In the genomic region with DNA sequence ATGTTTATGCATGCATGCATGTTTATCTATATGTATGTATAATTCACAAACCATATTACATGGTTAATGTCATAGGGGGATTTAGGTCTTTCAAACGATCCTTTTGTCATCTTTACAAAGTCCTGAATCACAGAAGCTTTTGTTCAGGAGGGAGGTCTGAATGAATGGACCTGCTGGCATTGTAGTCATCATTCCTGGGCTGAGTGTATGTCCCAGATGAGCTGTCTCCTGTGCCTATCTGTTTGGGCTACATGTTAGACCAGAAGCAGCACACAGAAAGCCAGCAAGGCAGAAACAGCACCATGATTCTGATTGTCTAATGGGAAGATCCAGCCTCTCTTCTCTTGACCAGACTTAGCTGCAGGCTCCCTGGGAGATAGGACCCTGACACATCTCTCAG, we compare ENCODE assay signal across 34 cellular contexts.
"Had no signal": no experiment of that assay in that cellular context is flagged by ENCODE, and none has a peak within 500 bp of the region (broad histone marks: within the 10 kb centered on the region; RNA-seq: fewer than 3 reads in every experiment).

No MANE protein-coding gene starts in this region.

- H3K4me2 ChIP-seq: smooth muscle cell had no signal

- H3K9me3 ChIP-seq: colonic mucosa, heart left ventricle, lower lobe of right lung, mucosa of descending colon, neutrophil, ovary, psoas muscle, sigmoid colon, upper lobe of left lung had no signal

- H3K4me1 Mint-ChIP-seq: activated B cell treated with CpG ODN at 0.5 μM for 24 hours; brain; immature natural killer cell; stimulated activated memory B cell treated with anti-CD40 and anti-IgM and Interleukin-4, amounts not matched to agents 10 μg/mL and 1 μg/mL and 100 μg/mL, for 72 hours; stimulated activated naive CD8-positive, alpha-beta T cell treated with anti-CD3 and anti-CD28 coated beads, Interleukin-15, amount 100 ng/mL, for 72 hours had no signal

- H3K4me3 Mint-ChIP-seq: activated B cell treated with CpG ODN at 0.5 μM for 24 hours; activated CD8-positive, alpha-beta T cell treated with anti-CD3 and anti-CD28 coated beads for 36 hours; activated T-cell treated with anti-CD3 and anti-CD28 coated beads, Interleukin-2, amount 50 U/mL, for 4 hours; brain; immature natural killer cell; natural killer cell treated with Interleukin-12 subunit alpha and Interleukin-12 subunit beta and Interleukin-15 and Interleukin-18, amount 100 ng/mL, for 72 hours; stimulated activated memory B cell treated with anti-CD40 and anti-IgM and Interleukin-4, amounts not matched to agents 10 μg/mL and 1 μg/mL and 100 μg/mL, for 72 hours; stimulated activated naive CD8-positive, alpha-beta T cell treated with anti-CD3 and anti-CD28 coated beads, Interleukin-15, amount 100 ng/mL, for 72 hours had no signal

- H3K9me3 Mint-ChIP-seq: activated B cell treated with CpG ODN at 0.5 μM for 24 hours; activated CD8-positive, alpha-beta T cell treated with anti-CD3 and anti-CD28 coated beads for 36 hours; activated naive CD4-positive, alpha-beta T cell treated with anti-CD3 and anti-CD28 coated beads, Interleukin-2, amount 50 U/mL, for 72 hours; activated T-cell treated with anti-CD3 and anti-CD28 coated beads, Interleukin-2, amount 50 U/mL, for 4 hours; activated T-helper 2 cell treated with anti-CD3 and anti-CD28 coated beads, Interferon-gamma antibody, Interleukin-2, Interleukin-4, amounts not matched to agents 10 μg/mL and 5 μg/mL and 100 μg/mL, durations not matched to agents 14 hours and 24 hours and 36 hours; immature natural killer cell; natural killer cell treated with Interleukin-12 subunit alpha and Interleukin-12 subunit beta and Interleukin-15 and Interleukin-18, amount 100 ng/mL, for 72 hours; stimulated activated memory B cell treated with anti-CD40 and anti-IgM and Interleukin-4, amounts not matched to agents 10 μg/mL and 1 μg/mL and 100 μg/mL, for 72 hours; stimulated activated naive CD8-positive, alpha-beta T cell treated with anti-CD3 and anti-CD28 coated beads, Interleukin-15, amount 100 ng/mL, for 72 hours had no signal

- ATAC-seq: activated T-cell treated with anti-CD3 and anti-CD28 coated beads, Interleukin-2, amount 50 U/mL, for 4 hours; heart left ventricle; left lobe of liver; lower lobe of right lung; mucosa of descending colon; natural killer cell treated with Interleukin-12 subunit alpha and Interleukin-12 subunit beta and Interleukin-15 and Interleukin-18, amount 100 ng/mL, for 72 hours; psoas muscle; stimulated activated memory B cell treated with anti-CD40 and anti-IgM and Interleukin-4, amounts not matched to agents 10 μg/mL and 1 μg/mL and 100 μg/mL, for 72 hours; stimulated activated naive CD8-positive, alpha-beta T cell treated with anti-CD3 and anti-CD28 coated beads, Interleukin-15, amount 100 ng/mL, for 72 hours had no signal

- H3K27me3 ChIP-seq: cardiac muscle cell, colonic mucosa, heart left ventricle, ovary, sigmoid colon, upper lobe of left lung had no signal

- DNase-seq: activated B cell treated with CpG ODN at 0.5 μM for 24 hours; activated CD4-positive, alpha-beta T cell treated with anti-CD3 and anti-CD28 coated beads, Interleukin-2, amount 50 U/mL, for 1 hour; activated CD8-positive, alpha-beta T cell treated with anti-CD3 and anti-CD28 coated beads for 36 hours; activated T-cell treated with anti-CD3 and anti-CD28 coated beads, Interleukin-2, amount 50 U/mL, for 4 hours; aorta; cerebellar nuclear complex; colonic mucosa; effector CD8-positive, alpha-beta T cell; foreskin fibroblast; heart left ventricle; hypothalamus; immature natural killer cell; kidney glomerular epithelial cell; lower lobe of right lung; mucosa of descending colon; ovary; psoas muscle; sigmoid colon; stimulated activated CD4-positive, alpha-beta T cell treated with anti-CD3 and anti-CD28 coated beads, Interleukin-1b, Interleukin-23, amount 100 ng/mL, for 48 hours; stimulated activated CD4-positive, alpha-beta T cell treated with anti-CD3 and anti-CD28 coated beads, Interleukin-4, amount 100 ng/mL, for 4 hours; stimulated activated CD8-positive, alpha-beta memory T cell treated with anti-CD3 and anti-CD28 coated beads, Interleukin-4, amount 100 ng/mL, for 48 hours; stimulated activated naive CD8-positive, alpha-beta T cell treated with anti-CD3 and anti-CD28 coated beads, Interleukin-15, amount 100 ng/mL, for 72 hours; substantia nigra; upper lobe of left lung had no signal

- H3K36me3 ChIP-seq: cardiac muscle cell, colonic mucosa, heart left ventricle, lower lobe of right lung, neutrophil, ovary, sigmoid colon, upper lobe of left lung had no signal

- H3K4me3 ChIP-seq: cardiac muscle cell, colonic mucosa, heart left ventricle, lower lobe of right lung, mucosa of descending colon, ovary, psoas muscle, sigmoid colon, smooth muscle cell, upper lobe of left lung had no signal

- H3K36me3 Mint-ChIP-seq: activated naive CD4-positive, alpha-beta T cell treated with anti-CD3 and anti-CD28 coated beads, Interleukin-2, amount 50 U/mL, for 72 hours; brain; immature natural killer cell; natural killer cell treated with Interleukin-12 subunit alpha and Interleukin-12 subunit beta and Interleukin-15 and Interleukin-18, amount 100 ng/mL, for 72 hours; stimulated activated memory B cell treated with anti-CD40 and anti-IgM and Interleukin-4, amounts not matched to agents 10 μg/mL and 1 μg/mL and 100 μg/mL, for 72 hours had no signal

- H3K27ac ChIP-seq: cardiac muscle cell, colonic mucosa, epithelial cell of prostate, heart left ventricle, lower lobe of right lung, neutrophil, ovary, psoas muscle, sigmoid colon had no signal

- H3K4me1 ChIP-seq: colonic mucosa had no signal

- H3K27ac Mint-ChIP-seq: activated B cell treated with CpG ODN at 0.5 μM for 24 hours; activated CD8-positive, alpha-beta T cell treated with anti-CD3 and anti-CD28 coated beads for 36 hours; activated T-helper 2 cell treated with anti-CD3 and anti-CD28 coated beads, Interferon-gamma antibody, Interleukin-2, Interleukin-4, amounts not matched to agents 10 μg/mL and 5 μg/mL and 100 μg/mL, durations not matched to agents 14 hours and 24 hours and 36 hours; brain; immature natural killer cell; natural killer cell treated with Interleukin-12 subunit alpha and Interleukin-12 subunit beta and Interleukin-15 and Interleukin-18, amount 100 ng/mL, for 72 hours; stimulated activated memory B cell treated with anti-CD40 and anti-IgM and Interleukin-4, amounts not matched to agents 10 μg/mL and 1 μg/mL and 100 μg/mL, for 72 hours; stimulated activated naive CD8-positive, alpha-beta T cell treated with anti-CD3 and anti-CD28 coated beads, Interleukin-15, amount 100 ng/mL, for 72 hours had no signal
